ENCODE assay signal across 17 cellular contexts in genomic region chr13:113630804-113631203, GRCh38. TPM values are rescaled to one million over a fixed set of nuclear protein-coding genes. Genes with fewer than 3 reads are reported as not detected.
A peak's percentile ranks its signal among the peaks of the same experiment; 100 is the strongest.
DNase-seq lines count a peak whose midpoint lies in the region; ATAC-seq and TF ChIP-seq lines count a peak whose summit lies in the region.
"Had no signal": no experiment of that assay in that cellular context is flagged by ENCODE, and none has a peak within 500 bp of the region (broad histone marks: within the 10 kb centered on the region; RNA-seq: fewer than 3 reads in every experiment).

No MANE protein-coding gene starts in this region.

- DNase-seq in NCI-H1092 treated with DMSO at 0.1 percent for 48 hours (lab: John Stamatoyannopoulos, UW) (peak; percentile 32), NCI-H1092 (lab: John Stamatoyannopoulos, UW) (no peak), left ventricle myocardium superior (peak; percentile 15), Right ventricle myocardium superior (no peak), chondrocyte (ENCODE audit: low spot score) (peak; percentile 80), suprapubic skin (ENCODE audit: low spot score in 2 of 2) (peak; percentile 46 to 58), SIG-M5 treated with dmso at 0.1 percent for 504 hours (lab: John Stamatoyannopoulos, UW; ENCODE audit: unreplicated experiment) (no peak), vagina (ENCODE audit: extremely low spot score in 2 of 2) (no peak)
- DNase-seq: NCI-H1694, NCI-H524 treated with DMSO at 0.1 percent for 48 hours, PC-9, SK-N-SH had no signal

- no peaks in the 10 kb centered on the region for H3K27me3 Mint-ChIP-seq in chondrocyte (ENCODE audit: low read depth)
- H3K27me3 Mint-ChIP-seq: IgD-negative memory B cell had no signal

- peaks cover 13% of the 10 kb centered on the region for H3K4me1 Mint-ChIP-seq in chondrocyte (ENCODE audit: low read depth)
- H3K4me1 Mint-ChIP-seq: IgD-negative memory B cell had no signal

- TF ChIP-seq POLR2A in suprapubic skin (IDR thresholded peaks at IDR 0.05) (no peak), vagina (IDR thresholded peaks at IDR 0.05) (no peak)

- H3K9me3 ChIP-seq in suprapubic skin = no peaks in the 10 kb centered on the region
- no peaks in the 10 kb centered on the region for H3K9me3 ChIP-seq in vagina
- H3K9me3 ChIP-seq: HAP-1, SK-N-SH had no signal

- no peak for TF ChIP-seq EP300 in suprapubic skin (IDR thresholded peaks at IDR 0.05)

- TF ChIP-seq CTCF in chondrocyte (IDR thresholded peaks at IDR 0.05) (no peak), suprapubic skin (IDR thresholded peaks at IDR 0.05) (no peak), vagina (IDR thresholded peaks at IDR 0.05) (no peak)

- no peaks in the 10 kb centered on the region for H3K9me3 Mint-ChIP-seq in chondrocyte (ENCODE audit: low read depth)
- H3K9me3 Mint-ChIP-seq: IgD-negative memory B cell had no signal

- WGBS in suprapubic skin = 84% methylated on average over 3 of the region's 6 CpGs

- no peak overlapping the region for H3K27ac Mint-ChIP-seq in chondrocyte (ENCODE audit: unreplicated experiment)
- H3K27ac Mint-ChIP-seq: IgD-negative memory B cell had no signal

- H3K36me3 ChIP-seq in suprapubic skin (peaks cover 61% of the 10 kb centered on the region), vagina (peaks cover 0 to 40% of the 10 kb centered on the region in 2 donors)

- peaks cover 42% of the 10 kb centered on the region for H3K36me3 Mint-ChIP-seq in chondrocyte (ENCODE audit: low read depth)

- H3K4me1 ChIP-seq in suprapubic skin (no peaks in the 10 kb centered on the region), vagina (no peaks in the 10 kb centered on the region)
- H3K4me1 ChIP-seq: HAP-1 had no signal

- no peak overlapping the region for H3K27ac ChIP-seq in suprapubic skin
- H3K27ac ChIP-seq in vagina = no peak overlapping the region
- H3K27ac ChIP-seq: 22Rv1, PC-9 had no signal

- intact Hi-C loops in left ventricle myocardium superior (cut with micrococcal nuclease) = no loop called here
- intact Hi-C loops in Right ventricle myocardium superior (cut with DNase I) = no loop called here
- intact Hi-C loops in vagina (cut with DNase I) = no loop called here

- H3K4me3 Mint-ChIP-seq in chondrocyte (ENCODE audit: unreplicated experiment) = no peak overlapping the region

- ATAC-seq in left ventricle myocardium superior = no peak
- no peak for ATAC-seq in Right ventricle myocardium superior (ENCODE audit: poor library complexity)

- H3K27me3 ChIP-seq in suprapubic skin (no peaks in the 10 kb centered on the region), vagina (no peaks in the 10 kb centered on the region)

- H3K4me3 ChIP-seq in suprapubic skin (no peak overlapping the region), vagina (no peak overlapping the region)
- H3K4me3 ChIP-seq: HAP-1, PC-9 had no signal

RNA-seq across cellular contexts. Expression of gene ATP4B, which starts 27.2 kb away (rescaled TPM):
- total RNA-seq in left ventricle myocardium superior (not detected), Right ventricle myocardium superior (not detected), chondrocyte (not detected in 3 replicates), suprapubic skin (not detected), vagina (not detected)
- total RNA-seq: HT-29, LHCN-M2, PC-9 had no signal

RNA-seq across cellular contexts. Expression of gene GRK1, which starts 36.2 kb away (rescaled TPM):
- total RNA-seq in left ventricle myocardium superior (0.42 TPM), Right ventricle myocardium superior (0.13 TPM), chondrocyte (0.07 TPM in 1 of 3 replicates, not detected in the others), suprapubic skin (not detected), vagina (not detected)
- total RNA-seq: LHCN-M2, PC-9 had no signal

RNA-seq across cellular contexts. Expression of gene TFDP1, which starts 46.3 kb away (rescaled TPM):
- total RNA-seq in left ventricle myocardium superior (45.1 TPM), Right ventricle myocardium superior (42.1 TPM), chondrocyte (52.8 to 76.0 TPM (median 54.3 TPM) in 3 replicates), suprapubic skin (10 to 100 TPM; 47.5 to 63.3 (median 52.0) TPM), vagina (40.0 TPM)

Comparison
In these comparisons a context has a peak if more than half of its experiments do, and no peak if none do; other contexts are left out.
1. DNase-seq: peak in NCI-H1092 treated with DMSO at 0.1 percent for 48 hours (single experiment), left ventricle myocardium superior (single experiment), chondrocyte (single experiment) and suprapubic skin (2 of 2); none in NCI-H1092 (single experiment), Right ventricle myocardium superior (single experiment), SIG-M5 treated with dmso at 0.1 percent for 504 hours (single experiment) and vagina (0 of 2).